ENCODE assay signal across 25 cellular contexts in the genomic region with DNA sequence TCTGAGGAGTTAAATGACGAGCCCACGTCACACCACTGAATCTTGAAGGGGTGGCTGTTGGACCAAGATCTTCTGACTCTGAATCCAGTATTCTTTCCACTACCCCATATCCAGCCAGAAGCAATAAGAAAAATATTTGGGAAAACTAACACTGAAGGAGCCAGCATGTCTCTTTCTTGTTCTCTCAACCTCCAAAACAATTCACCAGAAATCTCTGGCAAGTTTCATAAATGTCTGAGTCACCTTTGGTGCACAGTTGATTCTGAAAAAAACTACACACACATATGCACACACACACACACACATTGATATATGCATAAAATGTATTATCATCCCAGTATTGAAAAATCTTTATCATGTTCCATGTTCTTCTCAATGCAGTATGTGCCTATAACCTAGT.
"Had no signal": no experiment of that assay in that cellular context is flagged by ENCODE, and none has a peak within 500 bp of the region (broad histone marks: within the 10 kb centered on the region; RNA-seq: fewer than 3 reads in every experiment).

No MANE protein-coding gene starts in this region.

- H3K4me1 Mint-ChIP-seq: activated CD4-positive, alpha-beta T cell treated with anti-CD3 and anti-CD28 coated beads for 36 hours; activated CD8-positive, alpha-beta memory T cell treated with anti-CD3 and anti-CD28 coated beads, Interleukin-2, amount 10 ng/mL, durations not matched to agents 7 days and 5 days; central memory CD8-positive, alpha-beta T cell; stimulated activated naive B cell treated with anti-CD40 and anti-IgM and Interleukin-4, amounts not matched to agents 10 μg/mL and 1 μg/mL and 100 μg/mL, for 72 hours had no signal

- H3K9me3 ChIP-seq: gastrocnemius medialis, pancreas, prostate gland, stomach, suprapubic skin had no signal

- H3K4me1 ChIP-seq: pancreas, prostate gland had no signal

- H2AFZ ChIP-seq: hepatocyte had no signal

- H3K9me3 Mint-ChIP-seq: central memory CD8-positive, alpha-beta T cell; dendritic cell treated with granulocyte-macrophage colony-stimulating factor and Interleukin-4, amounts not matched to agents 40 ng/mL and 50 ng/mL, for 4 days; endodermal cell; nephron progenitor cell; stimulated activated naive B cell treated with anti-CD40 and anti-IgM and Interleukin-4, amounts not matched to agents 10 μg/mL and 1 μg/mL and 100 μg/mL, for 72 hours had no signal

- H3K36me3 Mint-ChIP-seq: activated CD8-positive, alpha-beta memory T cell treated with anti-CD3 and anti-CD28 coated beads, Interleukin-2, amount 10 ng/mL, durations not matched to agents 7 days and 5 days; activated naive CD8-positive, alpha-beta T cell; stimulated activated naive B cell treated with anti-CD40 and anti-IgM and Interleukin-4, amounts not matched to agents 10 μg/mL and 1 μg/mL and 100 μg/mL, for 72 hours had no signal

- ATAC-seq: activated CD4-positive, alpha-beta T cell treated with anti-CD3 and anti-CD28 coated beads for 36 hours; activated CD8-positive, alpha-beta memory T cell treated with anti-CD3 and anti-CD28 coated beads, Interleukin-2, amount 10 ng/mL, durations not matched to agents 7 days and 5 days; activated CD8-positive, alpha-beta T cell treated with anti-CD3 and anti-CD28 coated beads, Interleukin-2, amount 10 ng/mL, durations not matched to agents 7 days and 5 days; esophagus mucosa; gastrocnemius medialis; left ventricle myocardium superior; pancreas; stimulated activated naive B cell treated with anti-CD40 and anti-IgM and Interleukin-4, amounts not matched to agents 10 μg/mL and 1 μg/mL and 100 μg/mL, for 72 hours had no signal

- H3K79me2 ChIP-seq: hepatocyte had no signal

- H3K27me3 Mint-ChIP-seq: activated CD8-positive, alpha-beta memory T cell treated with anti-CD3 and anti-CD28 coated beads, Interleukin-2, amount 10 ng/mL, durations not matched to agents 7 days and 5 days; dendritic cell treated with granulocyte-macrophage colony-stimulating factor and Interleukin-4, amounts not matched to agents 40 ng/mL and 50 ng/mL, for 4 days had no signal

- H3K4me3 ChIP-seq: gastrocnemius medialis, hepatocyte, pancreas, prostate gland, smooth muscle cell, stomach, suprapubic skin had no signal

- H3K27ac ChIP-seq: gastrocnemius medialis, hepatocyte, pancreas, prostate gland, stomach, suprapubic skin had no signal

- H3K27me3 ChIP-seq: gastrocnemius medialis, hepatocyte, pancreas, stomach, suprapubic skin had no signal

- H3K36me3 ChIP-seq: gastrocnemius medialis, pancreas, prostate gland, stomach, suprapubic skin had no signal

- H3K27ac Mint-ChIP-seq: activated CD4-positive, alpha-beta T cell treated with anti-CD3 and anti-CD28 coated beads for 36 hours; activated CD8-positive, alpha-beta memory T cell treated with anti-CD3 and anti-CD28 coated beads, Interleukin-2, amount 10 ng/mL, durations not matched to agents 7 days and 5 days; activated CD8-positive, alpha-beta T cell treated with anti-CD3 and anti-CD28 coated beads, Interleukin-2, amount 10 ng/mL, durations not matched to agents 7 days and 5 days; activated naive CD8-positive, alpha-beta T cell; dendritic cell treated with granulocyte-macrophage colony-stimulating factor and Interleukin-4, amounts not matched to agents 40 ng/mL and 50 ng/mL, for 4 days; endodermal cell; nephron progenitor cell; stimulated activated naive B cell treated with anti-CD40 and anti-IgM and Interleukin-4, amounts not matched to agents 10 μg/mL and 1 μg/mL and 100 μg/mL, for 72 hours had no signal

- H3K4me3 Mint-ChIP-seq: activated CD4-positive, alpha-beta T cell treated with anti-CD3 and anti-CD28 coated beads for 36 hours; activated CD8-positive, alpha-beta memory T cell treated with anti-CD3 and anti-CD28 coated beads, Interleukin-2, amount 10 ng/mL, durations not matched to agents 7 days and 5 days; activated CD8-positive, alpha-beta T cell treated with anti-CD3 and anti-CD28 coated beads, Interleukin-2, amount 10 ng/mL, durations not matched to agents 7 days and 5 days; activated naive CD8-positive, alpha-beta T cell; central memory CD8-positive, alpha-beta T cell; dendritic cell treated with granulocyte-macrophage colony-stimulating factor and Interleukin-4, amounts not matched to agents 40 ng/mL and 50 ng/mL, for 4 days; endodermal cell; nephron progenitor cell; stimulated activated naive B cell treated with anti-CD40 and anti-IgM and Interleukin-4, amounts not matched to agents 10 μg/mL and 1 μg/mL and 100 μg/mL, for 72 hours had no signal

- H3K4me2 ChIP-seq: hepatocyte, smooth muscle cell had no signal

- DNase-seq: activated CD4-positive, alpha-beta T cell treated with anti-CD3 and anti-CD28 coated beads for 36 hours; activated CD4-positive, CD25-positive, alpha-beta regulatory T cell; activated CD8-positive, alpha-beta memory T cell treated with anti-CD3 and anti-CD28 coated beads, Interleukin-2, amount 10 ng/mL, durations not matched to agents 7 days and 5 days; activated CD8-positive, alpha-beta T cell treated with anti-CD3 and anti-CD28 coated beads, Interleukin-2, amount 10 ng/mL, durations not matched to agents 7 days and 5 days; activated effector memory CD4-positive, alpha-beta T cell treated with Interleukin-2 at 50 U/mL for 16 hours; activated naive CD4-positive, alpha-beta T cell treated with Interleukin-2 at 50 U/mL for 16 hours; activated T-cell treated with anti-CD3 and anti-CD28 coated beads, Interleukin-2, amount 50 U/mL, for 48 hours; endodermal cell; gastrocnemius medialis; left cardiac atrium; left ventricle myocardium superior; nephron progenitor cell; pancreas; stimulated activated CD4-positive, alpha-beta T cell treated with anti-CD3 and anti-CD28 coated beads, Interleukin-1b, Interleukin-23, amount 100 ng/mL, for 48 hours; stimulated activated naive B cell treated with anti-CD40 and anti-IgM and Interleukin-4, amounts not matched to agents 10 μg/mL and 1 μg/mL and 100 μg/mL, for 72 hours; stomach; trophoblast cell had no signal
